ENCODE assay signal across 1 cellular context in genomic region chr15:84747423-84748273, GRCh38.
TF ChIP-seq lines count a peak whose summit lies in the region.

No MANE protein-coding gene starts in this region.

TF ChIP-seq in A549, 52 proteins besides CTCF, POLR2A, EP300 and RAD21 (continued from another document):
- TF ChIP-seq RFX5 (IDR thresholded peaks at IDR 0.05) (no peak), PBX3 (IDR thresholded peaks at IDR 0.05) (0 out of 2 replicates have a peak, but pooled peaks have one; percentile 23), MAX (IDR thresholded peaks at IDR 0.05) (peak; percentile 58), NR3C1 (IDR thresholded peaks at IDR 0.05) (no peak), MAFK (IDR thresholded peaks at IDR 0.05; ENCODE audit: partially characterized antibody) (peak; percentile 59), ESRRA (IDR thresholded peaks at IDR 0.05; ENCODE audit: borderline replicate concordance, low read length) (peak; percentile 75; the same call in 1 of the 2 replicates)
